7 cellular contexts compared by ENCODE assay signal in genomic region chr17:75033346-75034235, GRCh38.
A peak's percentile ranks its signal among the peaks of the same experiment; 100 is the strongest.
DNase-seq lines count a peak whose midpoint lies in the region; ATAC-seq and TF ChIP-seq lines count a peak whose summit lies in the region.

No MANE protein-coding gene starts in this region.

- no peak for TF ChIP-seq CTCF in choroid plexus epithelial cell (conservative IDR thresholded peaks at IDR 0.05; ENCODE audit: low read depth, low read length)

- ATAC-seq in GM18870 (IDR thresholded peaks at IDR 0.05; ENCODE audit: unreplicated experiment): peak; percentile 45
- peak; percentile 45 for ATAC-seq in HG03378 (IDR thresholded peaks at IDR 0.05; ENCODE audit: unreplicated experiment)

- peak overlapping the region; percentile 88 for H3K4me3 ChIP-seq in choroid plexus epithelial cell (ENCODE audit: low read depth, low read length)

- DNase-seq in NCI-H510A (lab: John Stamatoyannopoulos, UW) (peak; percentile 83), choroid plexus epithelial cell (ENCODE audit: low read depth) (peak; percentile 91), kidney glomerular epithelial cell (lab: John Stamatoyannopoulos, UW) (peak; percentile 93)
- peak; percentile 98 for DNase-seq in activated CD4-positive, alpha-beta T cell treated with anti-CD3 and anti-CD28 coated beads for 48 hours
- peak; percentile 88 to 100 (median 97) for DNase-seq in stimulated activated CD4-positive, alpha-beta T cell treated with anti-CD3 and anti-CD28 coated beads, Interleukin-12 subunit alpha, Interleukin-12 subunit beta, amount 100 ng/mL, for 48 hours (ENCODE audit: low read depth in 2 of 3, low spot score in 1 of 3)

Comparison
In these comparisons a context has a peak if more than half of its experiments do, and no peak if none do; other contexts are left out.
1. Peak in every context shown above with its lines: DNase-seq, ATAC-seq and H3K4me3 ChIP-seq.